8 cellular contexts compared by ENCODE assay signal in genomic region chr12:56078427-56078826, GRCh38. TPM values are rescaled to one million over a fixed set of nuclear protein-coding genes. Genes with fewer than 3 reads are reported as not detected.
A peak's percentile ranks its signal among the peaks of the same experiment; 100 is the strongest.
DNase-seq lines count a peak whose midpoint lies in the region; ATAC-seq, FAIRE-seq and TF ChIP-seq lines count a peak whose summit lies in the region.

No MANE protein-coding gene starts in this region.

- peak overlapping the region; percentile 78 for H3K4me3 Mint-ChIP-seq in central memory CD8-positive, alpha-beta T cell
- H3K4me3 Mint-ChIP-seq in naive B cell, result peak overlapping the region in 7 of 8 donors; percentile 78 to 90 (median 85)

- TF ChIP-seq RAD21 in HepG2 (CRISPR knock-in tag; IDR thresholded peaks at IDR 0.05), result no peak

- H3K36me3 ChIP-seq in HepG2 (replicated peaks in 1 of 2; ENCODE audit: control insufficient read depth in 1 of 2, insufficient read depth in 2 of 2, low read length in 2 of 2) (peaks cover under 1 to 6% of the 10 kb centered on the region in 2 experiments; a peak in 4 of 5 replicates), right lobe of liver (peaks cover 0 to 2% (median under 1%) of the 10 kb centered on the region in 4 donors)

- intact Hi-C loops in HepG2 (cut with micrococcal nuclease; ENCODE audit: unreplicated experiment) (loop anchor here (2.0 kb wide), 1 partner anchor 32 kb away; no protein-coding TSS in a partner anchor), right lobe of liver (cut with DNase I) (no loop called here)

- in situ Hi-C loops in HepG2 (cut with HindIII; ENCODE audit: extremely low pct_ligation_motif_present, low pct_unique_long_range_greater_than_20kb), result no loop called here

- H4K20me1 ChIP-seq in HepG2 (ENCODE audit: insufficient read depth, low read length), result no peaks in the 10 kb centered on the region

- no peaks in the 10 kb centered on the region for H3K9me3 Mint-ChIP-seq in central memory CD8-positive, alpha-beta T cell
- H3K9me3 Mint-ChIP-seq in naive B cell, result no peaks in the 10 kb centered on the region

- H2AFZ ChIP-seq in HepG2 (ENCODE audit: low read length), result no peak overlapping the region

- H3K36me3 Mint-ChIP-seq in central memory CD8-positive, alpha-beta T cell (ENCODE audit: insufficient read depth), result peaks cover 8% of the 10 kb centered on the region
- no peaks in the 10 kb centered on the region for H3K36me3 Mint-ChIP-seq in naive B cell

- CTCF ChIA-PET in HepG2 (lab: Yijun Ruan, JAX; ENCODE audit: low intra/inter-chr PET ratio, low total read pairs), result interaction anchor here (1.4 to 1.5 kb wide), 2 partner anchors 31 to 38 kb away, joined by 4 to 10 read pairs; partner anchors contain the start of gene RPL41

- peaks cover 13% of the 10 kb centered on the region for H3K4me1 Mint-ChIP-seq in central memory CD8-positive, alpha-beta T cell
- H3K4me1 Mint-ChIP-seq in naive B cell, result peaks cover 5 to 8% (median 5%) of the 10 kb centered on the region in 3 donors

- no TSS peak for BruUV-seq in HepG2 (replicated peaks; lab: Mats Ljungman, UMichigan)

- no peak for TF ChIP-seq EP300 in HepG2 (IDR thresholded peaks at IDR 0.05; ENCODE audit: low read depth in 2 of 2, low read length in 2 of 2)
- no peak for TF ChIP-seq EP300 in HepG2 (CRISPR knock-in tag; IDR thresholded peaks at IDR 0.05; ENCODE audit: borderline replicate concordance)

- ATAC-seq in HepG2 (no peak), right lobe of liver (no peak), naive B cell (ENCODE audit: low read depth in 2 of 2) (no peak), HG02798 (IDR thresholded peaks at IDR 0.05; ENCODE audit: poor library complexity, unreplicated experiment) (no peak)
- ATAC-seq in central memory CD8-positive, alpha-beta T cell (replicated peaks; ENCODE audit: extremely low read depth, poor library complexity, severe bottlenecking), result no peak

- H3K4me2 ChIP-seq in HepG2 (ENCODE audit: low read depth, low read length), result peak overlapping the region; percentile 98

- peak overlapping the region; percentile 96 for H3K9ac ChIP-seq in HepG2 (ENCODE audit: insufficient read depth, low read depth, low read length)

- H3K27me3 ChIP-seq in HepG2 (ENCODE audit: control insufficient read depth in 1 of 2, insufficient read depth in 2 of 2, low read length in 2 of 2), result no peaks in the 10 kb centered on the region; a peak in 1 of 5 replicates
- H3K27me3 ChIP-seq in right lobe of liver, result no peaks in the 10 kb centered on the region

- peaks cover 17% of the 10 kb centered on the region for H3K27me3 Mint-ChIP-seq in central memory CD8-positive, alpha-beta T cell
- H3K27me3 Mint-ChIP-seq in naive B cell, result peaks cover 21 to 36% (median 23%) of the 10 kb centered on the region in 3 donors

- TF ChIP-seq CTCF in HepG2 (CRISPR knock-in tag; IDR thresholded peaks at IDR 0.05) (no peak), right lobe of liver (IDR thresholded peaks at IDR 0.05) (no peak)

- H3K9me3 ChIP-seq in HepG2 (ENCODE audit: low read length) (no peaks in the 10 kb centered on the region), right lobe of liver (no peaks in the 10 kb centered on the region)

- peaks cover 24% of the 10 kb centered on the region for H3K79me2 ChIP-seq in HepG2 (ENCODE audit: insufficient read depth, low read length)

- POLR2A ChIA-PET in HepG2 (lab: Yijun Ruan, JAX), result interaction anchor here (0.9 to 10.2 kb wide), 10 partner anchors 8 to 238 kb away, joined by 3 to 279 read pairs (median 5); partner anchors contain the start of genes CNPY2, ESYT1, PA2G4 and RPL41

- H3K4me3 ChIP-seq in HepG2 (replicated peaks in 1 of 3; ENCODE audit: insufficient read depth in 1 of 3, low read depth in 2 of 3, low read length in 3 of 3), result peak overlapping the region; percentile 89 to 96 (median 91); a peak in 4 of 6 replicates
- H3K4me3 ChIP-seq in right lobe of liver, result peak overlapping the region in 1 of 3 donors; percentile 90

- no peak for DNase-seq in HepG2 (ENCODE audit: low spot score)
- no peak for DNase-seq in right lobe of liver
- DNase-seq in central memory CD8-positive, alpha-beta T cell (ENCODE audit: low spot score in 2 of 2), result no peak
- DNase-seq in naive B cell, result no peak
- DNase-seq in foreskin melanocyte, result no peak
- DNase-seq in RPMI8226, result no peak
- no peak for DNase-seq in HuH-7 (ENCODE audit: low spot score)

- no peak for FAIRE-seq in HepG2 (lab: Jason Lieb, UNC)

- H3K27ac ChIP-seq in HepG2 (ENCODE audit: extremely low read length, insufficient read depth, low read length) (peak overlapping the region; percentile 99), right lobe of liver (peak overlapping the region in 1 of 3 donors; percentile 93)

- 96% methylated on average over 1 of the region's 1 CpG for WGBS in HepG2 (ENCODE audit: low lambda C conversion rate)
- 50% methylated on average over 1 of the region's 1 CpG for WGBS in right lobe of liver (ENCODE audit: insufficient coverage, low coverage, low lambda C conversion rate, missing lambda C conversion rate)

- H3K4me1 ChIP-seq in HepG2 (ENCODE audit: insufficient read depth, low read length) (peaks cover 49% of the 10 kb centered on the region), right lobe of liver (peaks cover 0 to 24% (median 3%) of the 10 kb centered on the region in 4 donors)

- TF ChIP-seq POLR2A in HepG2 (IDR thresholded peaks at IDR 0.05; ENCODE audit: insufficient read depth in 1 of 2, low read depth in 2 of 2, low read length in 2 of 2) (no peak), right lobe of liver (IDR thresholded peaks at IDR 0.05) (no peak)

- no peak overlapping the region for H3K27ac Mint-ChIP-seq in central memory CD8-positive, alpha-beta T cell (ENCODE audit: low read depth)
- no peak overlapping the region for H3K27ac Mint-ChIP-seq in naive B cell

RNA-seq across cellular contexts. Expression of gene ERBB3, which starts 1.5 kb away (rescaled TPM):
- 55.2 and 93.6 TPM in 2 replicates for total RNA-seq in HepG2 (2016; rRNA removed; fragmentation: Illumina TruSeq; extraction: Trizol)
- 36.1 and 42.2 TPM in 2 replicates for total RNA-seq in HepG2 (2016; cell fraction: cytosol; rRNA removed; fragmentation: Illumina TruSeq; extraction: Trizol; ENCODE audit: low read depth)
- 46.7 and 98.5 TPM in 2 replicates for total RNA-seq in HepG2 (2016; cell fraction: insoluble cytoplasmic fraction; rRNA removed; fragmentation: Illumina TruSeq; extraction: Trizol)
- 46.8 and 48.3 TPM in 2 replicates for total RNA-seq in HepG2 (2016; cell fraction: membrane; rRNA removed; fragmentation: Illumina TruSeq; extraction: Trizol)
- total RNA-seq in HepG2 (2016; cell fraction: nucleus; rRNA removed; fragmentation: Illumina TruSeq; extraction: Trizol), result 117 and 127 TPM in 2 replicates
- 358 and 371 TPM in 2 replicates for polyA plus RNA-seq in HepG2 (2011; rRNA removed)
- polyA plus RNA-seq in HepG2 (2011; cell fraction: cytosol; rRNA removed), result 214 and 230 TPM in 2 replicates
- 367 and 383 TPM in 2 replicates for polyA plus RNA-seq in HepG2 (2011; cell fraction: nucleus; rRNA removed)
- 198 and 242 TPM in 2 replicates for polyA plus RNA-seq in HepG2 (2012)
- 24.3 and 27.5 TPM in 2 replicates for polyA plus RNA-seq in HepG2 (2016; cell fraction: cytosol; fragmentation: Illumina TruSeq; extraction: Trizol; ENCODE audit: low read depth)
- polyA plus RNA-seq in HepG2 (2016; cell fraction: insoluble cytoplasmic fraction; fragmentation: Illumina TruSeq; extraction: Trizol; ENCODE audit: low read depth), result 35.3 and 44.6 TPM in 2 replicates
- polyA plus RNA-seq in HepG2 (2016; cell fraction: membrane; fragmentation: Illumina TruSeq; extraction: Trizol; ENCODE audit: low read depth), result 26.3 and 32.3 TPM in 2 replicates
- 175 and 182 TPM in 2 replicates for polyA plus RNA-seq in HepG2 (2016; cell fraction: nucleus; fragmentation: Illumina TruSeq; extraction: Trizol; ENCODE audit: insufficient read depth, low read depth)
- 35.9 and 876 TPM in 2 replicates for polyA minus RNA-seq in HepG2 (2011; rRNA and poly(A)+ RNA removed; ENCODE audit: low replicate concordance)
- polyA minus RNA-seq in HepG2 (2011; cell fraction: cytosol; rRNA and poly(A)+ RNA removed), result 280 and 283 TPM in 2 replicates
- 466 and 567 TPM in 2 replicates for polyA minus RNA-seq in HepG2 (2011; cell fraction: nucleus; rRNA and poly(A)+ RNA removed)
- total RNA-seq in right lobe of liver, result 100 to 1,000 TPM in 1 of 6 experiments, 10 to 100 TPM in 5; 39.1 to 139 (median 66.9) TPM
- not detected for polyA plus RNA-seq in naive B cell (ENCODE audit: low read depth in 6 of 6)

RNA-seq across cellular contexts. Expression of gene PA2G4, which starts 25.9 kb away (rescaled TPM):
- 240 and 281 TPM in 2 replicates for total RNA-seq in HepG2 (2016; rRNA removed; fragmentation: Illumina TruSeq; extraction: Trizol)
- 34.6 and 38.4 TPM in 2 replicates for total RNA-seq in HepG2 (2016; cell fraction: cytosol; rRNA removed; fragmentation: Illumina TruSeq; extraction: Trizol; ENCODE audit: low read depth)
- 238 and 272 TPM in 2 replicates for total RNA-seq in HepG2 (2016; cell fraction: insoluble cytoplasmic fraction; rRNA removed; fragmentation: Illumina TruSeq; extraction: Trizol)
- 70.8 and 76.3 TPM in 2 replicates for total RNA-seq in HepG2 (2016; cell fraction: membrane; rRNA removed; fragmentation: Illumina TruSeq; extraction: Trizol)
- total RNA-seq in HepG2 (2016; cell fraction: nucleus; rRNA removed; fragmentation: Illumina TruSeq; extraction: Trizol), result 107 and 120 TPM in 2 replicates
- 115 and 147 TPM in 2 replicates for polyA plus RNA-seq in HepG2 (2011; rRNA removed)
- polyA plus RNA-seq in HepG2 (2011; cell fraction: cytosol; rRNA removed), result 101 and 136 TPM in 2 replicates
- 71.8 and 88.2 TPM in 2 replicates for polyA plus RNA-seq in HepG2 (2011; cell fraction: nucleus; rRNA removed)
- polyA plus RNA-seq in HepG2 (2012), result 112 and 121 TPM in 2 replicates
- polyA plus RNA-seq in HepG2 (2016; cell fraction: cytosol; fragmentation: Illumina TruSeq; extraction: Trizol; ENCODE audit: low read depth), result 42.2 and 43.3 TPM in 2 replicates
- polyA plus RNA-seq in HepG2 (2016; cell fraction: insoluble cytoplasmic fraction; fragmentation: Illumina TruSeq; extraction: Trizol; ENCODE audit: low read depth), result 357 and 380 TPM in 2 replicates
- 55.0 and 58.3 TPM in 2 replicates for polyA plus RNA-seq in HepG2 (2016; cell fraction: membrane; fragmentation: Illumina TruSeq; extraction: Trizol; ENCODE audit: low read depth)
- polyA plus RNA-seq in HepG2 (2016; cell fraction: nucleus; fragmentation: Illumina TruSeq; extraction: Trizol; ENCODE audit: insufficient read depth, low read depth), result 190 and 200 TPM in 2 replicates
- polyA minus RNA-seq in HepG2 (2011; rRNA and poly(A)+ RNA removed; ENCODE audit: low replicate concordance), result 51.1 and 143 TPM in 2 replicates
- 71.0 and 74.1 TPM in 2 replicates for polyA minus RNA-seq in HepG2 (2011; cell fraction: cytosol; rRNA and poly(A)+ RNA removed)
- polyA minus RNA-seq in HepG2 (2011; cell fraction: nucleus; rRNA and poly(A)+ RNA removed), result 70.0 and 97.2 TPM in 2 replicates
- 10 to 100 TPM; 29.7 to 82.4 (median 36.6) TPM for total RNA-seq in right lobe of liver
- 100 to 1,000 TPM; 124 to 141 (median 132) TPM for polyA plus RNA-seq in naive B cell (ENCODE audit: low read depth in 6 of 6)

RNA-seq across cellular contexts. Expression of gene RPS26, which starts 36.7 kb away (rescaled TPM):
- total RNA-seq in HepG2 (2016; rRNA removed; fragmentation: Illumina TruSeq; extraction: Trizol), result 421 and 486 TPM in 2 replicates
- total RNA-seq in HepG2 (2016; cell fraction: cytosol; rRNA removed; fragmentation: Illumina TruSeq; extraction: Trizol; ENCODE audit: low read depth), result 72.0 TPM in 2 replicates
- 458 and 473 TPM in 2 replicates for total RNA-seq in HepG2 (2016; cell fraction: insoluble cytoplasmic fraction; rRNA removed; fragmentation: Illumina TruSeq; extraction: Trizol)
- 138 and 145 TPM in 2 replicates for total RNA-seq in HepG2 (2016; cell fraction: membrane; rRNA removed; fragmentation: Illumina TruSeq; extraction: Trizol)
- total RNA-seq in HepG2 (2016; cell fraction: nucleus; rRNA removed; fragmentation: Illumina TruSeq; extraction: Trizol), result 138 and 140 TPM in 2 replicates
- 137 and 150 TPM in 2 replicates for polyA plus RNA-seq in HepG2 (2011; rRNA removed)
- 378 and 432 TPM in 2 replicates for polyA plus RNA-seq in HepG2 (2011; cell fraction: cytosol; rRNA removed)
- 76.8 and 81.8 TPM in 2 replicates for polyA plus RNA-seq in HepG2 (2011; cell fraction: nucleus; rRNA removed)
- 154 and 167 TPM in 2 replicates for polyA plus RNA-seq in HepG2 (2012)
- 148 and 185 TPM in 2 replicates for polyA plus RNA-seq in HepG2 (2016; cell fraction: cytosol; fragmentation: Illumina TruSeq; extraction: Trizol; ENCODE audit: low read depth)
- 474 and 475 TPM in 2 replicates for polyA plus RNA-seq in HepG2 (2016; cell fraction: insoluble cytoplasmic fraction; fragmentation: Illumina TruSeq; extraction: Trizol; ENCODE audit: low read depth)
- 144 and 146 TPM in 2 replicates for polyA plus RNA-seq in HepG2 (2016; cell fraction: membrane; fragmentation: Illumina TruSeq; extraction: Trizol; ENCODE audit: low read depth)
- 247 and 273 TPM in 2 replicates for polyA plus RNA-seq in HepG2 (2016; cell fraction: nucleus; fragmentation: Illumina TruSeq; extraction: Trizol; ENCODE audit: insufficient read depth, low read depth)
- polyA minus RNA-seq in HepG2 (2011; rRNA and poly(A)+ RNA removed; ENCODE audit: low replicate concordance), result 68.8 and 527 TPM in 2 replicates
- polyA minus RNA-seq in HepG2 (2011; cell fraction: cytosol; rRNA and poly(A)+ RNA removed), result 25.4 and 29.8 TPM in 2 replicates
- polyA minus RNA-seq in HepG2 (2011; cell fraction: nucleus; rRNA and poly(A)+ RNA removed), result 35.5 and 41.8 TPM in 2 replicates
- 100 to 1,000 TPM in 2 of 6 experiments, 10 to 100 TPM in 4; 17.2 to 600 (median 24.9) TPM for total RNA-seq in right lobe of liver
- 100 to 1,000 TPM; 199 to 764 (median 532) TPM for polyA plus RNA-seq in naive B cell (ENCODE audit: low read depth in 6 of 6)

RNA-seq across cellular contexts. Expression of gene RPL41, which starts 38.0 kb away (rescaled TPM):
- total RNA-seq in HepG2 (2016; rRNA removed; fragmentation: Illumina TruSeq; extraction: Trizol) (4,012 and 4,443 TPM in 2 replicates), right lobe of liver (1,000 to 10,000 TPM in 4 of 6 experiments, 100 to 1,000 TPM in 2; 516 to 1,547 (median 1,257) TPM)
- 4,595 and 4,984 TPM in 2 replicates for total RNA-seq in HepG2 (2016; cell fraction: cytosol; rRNA removed; fragmentation: Illumina TruSeq; extraction: Trizol; ENCODE audit: low read depth)
- total RNA-seq in HepG2 (2016; cell fraction: insoluble cytoplasmic fraction; rRNA removed; fragmentation: Illumina TruSeq; extraction: Trizol), result 3,905 and 4,309 TPM in 2 replicates
- total RNA-seq in HepG2 (2016; cell fraction: membrane; rRNA removed; fragmentation: Illumina TruSeq; extraction: Trizol), result 8,921 and 9,031 TPM in 2 replicates
- total RNA-seq in HepG2 (2016; cell fraction: nucleus; rRNA removed; fragmentation: Illumina TruSeq; extraction: Trizol), result 1,404 and 1,661 TPM in 2 replicates
- polyA plus RNA-seq in HepG2 (2011; rRNA removed) (6,595 and 7,670 TPM in 2 replicates), naive B cell (ENCODE audit: low read depth in 6 of 6) (1,000 to 10,000 TPM; 5,503 to 9,903 (median 8,851) TPM)
- polyA plus RNA-seq in HepG2 (2011; cell fraction: cytosol; rRNA removed), result 10,426 and 10,610 TPM in 2 replicates
- polyA plus RNA-seq in HepG2 (2011; cell fraction: nucleus; rRNA removed), result 2,744 and 3,913 TPM in 2 replicates
- polyA plus RNA-seq in HepG2 (2012), result 6,590 and 7,439 TPM in 2 replicates
- 4,736 and 5,581 TPM in 2 replicates for polyA plus RNA-seq in HepG2 (2016; cell fraction: cytosol; fragmentation: Illumina TruSeq; extraction: Trizol; ENCODE audit: low read depth)
- 3,730 and 4,210 TPM in 2 replicates for polyA plus RNA-seq in HepG2 (2016; cell fraction: insoluble cytoplasmic fraction; fragmentation: Illumina TruSeq; extraction: Trizol; ENCODE audit: low read depth)
- polyA plus RNA-seq in HepG2 (2016; cell fraction: membrane; fragmentation: Illumina TruSeq; extraction: Trizol; ENCODE audit: low read depth), result 7,715 and 8,246 TPM in 2 replicates
- 2,380 and 2,524 TPM in 2 replicates for polyA plus RNA-seq in HepG2 (2016; cell fraction: nucleus; fragmentation: Illumina TruSeq; extraction: Trizol; ENCODE audit: insufficient read depth, low read depth)
- 1,172 and 2,100 TPM in 2 replicates for polyA minus RNA-seq in HepG2 (2011; rRNA and poly(A)+ RNA removed; ENCODE audit: low replicate concordance)
- 821 and 951 TPM in 2 replicates for polyA minus RNA-seq in HepG2 (2011; cell fraction: cytosol; rRNA and poly(A)+ RNA removed)
- 395 and 501 TPM in 2 replicates for polyA minus RNA-seq in HepG2 (2011; cell fraction: nucleus; rRNA and poly(A)+ RNA removed)

RNA-seq across cellular contexts. Expression of gene ZC3H10, which starts 39.6 kb away (rescaled TPM):
- total RNA-seq in HepG2 (2016; rRNA removed; fragmentation: Illumina TruSeq; extraction: Trizol) (1.9 and 2.3 TPM in 2 replicates), right lobe of liver (1 to 10 TPM; 1.7 to 5.4 (median 3.2) TPM)
- total RNA-seq in HepG2 (2016; cell fraction: cytosol; rRNA removed; fragmentation: Illumina TruSeq; extraction: Trizol; ENCODE audit: low read depth), result 3.2 and 3.7 TPM in 2 replicates
- 1.6 and 2.5 TPM in 2 replicates for total RNA-seq in HepG2 (2016; cell fraction: insoluble cytoplasmic fraction; rRNA removed; fragmentation: Illumina TruSeq; extraction: Trizol)
- 2.0 and 3.1 TPM in 2 replicates for total RNA-seq in HepG2 (2016; cell fraction: membrane; rRNA removed; fragmentation: Illumina TruSeq; extraction: Trizol)
- total RNA-seq in HepG2 (2016; cell fraction: nucleus; rRNA removed; fragmentation: Illumina TruSeq; extraction: Trizol), result 2.9 and 4.3 TPM in 2 replicates
- polyA plus RNA-seq in HepG2 (2011; rRNA removed) (0.70 and 0.98 TPM in 2 replicates), naive B cell (ENCODE audit: low read depth in 6 of 6) (1 to 10 TPM; 1.0 to 7.8 (median 3.4) TPM)
- polyA plus RNA-seq in HepG2 (2011; cell fraction: cytosol; rRNA removed), result 0.58 and 0.59 TPM in 2 replicates
- 2.0 and 2.3 TPM in 2 replicates for polyA plus RNA-seq in HepG2 (2011; cell fraction: nucleus; rRNA removed)
- 0.99 and 1.0 TPM in 2 replicates for polyA plus RNA-seq in HepG2 (2012)
- 0.17 and 0.23 TPM in 2 replicates for polyA plus RNA-seq in HepG2 (2016; cell fraction: cytosol; fragmentation: Illumina TruSeq; extraction: Trizol; ENCODE audit: low read depth)
- 1.2 and 1.5 TPM in 2 replicates for polyA plus RNA-seq in HepG2 (2016; cell fraction: insoluble cytoplasmic fraction; fragmentation: Illumina TruSeq; extraction: Trizol; ENCODE audit: low read depth)
- 0.38 and 0.55 TPM in 2 replicates for polyA plus RNA-seq in HepG2 (2016; cell fraction: membrane; fragmentation: Illumina TruSeq; extraction: Trizol; ENCODE audit: low read depth)
- polyA plus RNA-seq in HepG2 (2016; cell fraction: nucleus; fragmentation: Illumina TruSeq; extraction: Trizol; ENCODE audit: insufficient read depth, low read depth), result 2.3 and 2.8 TPM in 2 replicates
- 5.6 and 16.3 TPM in 2 replicates for polyA minus RNA-seq in HepG2 (2011; rRNA and poly(A)+ RNA removed; ENCODE audit: low replicate concordance)
- polyA minus RNA-seq in HepG2 (2011; cell fraction: cytosol; rRNA and poly(A)+ RNA removed), result 1.8 and 2.6 TPM in 2 replicates
- 8.6 and 8.8 TPM in 2 replicates for polyA minus RNA-seq in HepG2 (2011; cell fraction: nucleus; rRNA and poly(A)+ RNA removed)
